Comparison of ENCODE assay signal across 1 cellular context in the genomic region with DNA sequence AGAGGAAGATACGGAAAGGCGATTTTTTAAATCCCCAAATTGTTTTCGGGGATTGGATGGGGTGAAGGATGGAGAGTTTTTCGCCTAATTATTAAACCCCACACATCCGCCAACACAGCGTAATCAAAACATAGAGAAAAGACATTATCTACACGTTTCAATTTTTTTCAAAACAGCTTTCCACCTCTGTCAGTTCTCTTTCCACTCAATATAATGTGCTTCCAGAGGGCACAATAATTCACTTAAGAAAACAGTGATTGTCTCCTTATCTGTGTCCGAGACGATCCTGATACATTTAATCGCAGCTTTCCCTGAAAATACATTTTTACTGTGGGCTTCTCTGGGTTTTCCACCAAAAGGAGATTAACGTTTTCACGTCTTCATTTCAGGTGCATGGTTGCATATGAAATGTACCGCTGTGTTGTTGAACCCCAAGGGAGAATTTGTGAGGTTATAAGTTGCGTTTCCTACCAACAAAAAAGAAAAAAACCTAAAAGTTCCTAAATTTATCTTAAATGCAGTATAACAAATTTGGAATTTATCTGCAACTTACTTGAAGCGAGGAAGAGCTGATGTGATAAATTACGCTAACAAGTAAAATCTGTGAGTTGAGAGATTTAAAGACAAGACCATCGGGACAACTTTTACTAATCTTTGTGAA.
TF ChIP-seq lines count a peak whose summit lies in the region.

No MANE protein-coding gene starts in this region.

TF ChIP-seq in endothelial cell of umbilical vein, 7 proteins besides CTCF, POLR2A, EP300 and RAD21 (continued from another document):
- no peak for TF ChIP-seq MYC (IDR thresholded peaks at IDR 0.05; ENCODE audit: low read depth, low read length)
- TF ChIP-seq, protein P1, sequence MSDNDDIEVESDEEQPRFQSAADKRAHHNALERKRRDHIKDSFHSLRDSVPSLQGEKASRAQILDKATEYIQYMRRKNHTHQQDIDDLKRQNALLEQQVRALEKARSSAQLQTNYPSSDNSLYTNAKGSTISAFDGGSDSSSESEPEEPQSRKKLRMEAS (IDR thresholded peaks at IDR 0.05; ENCODE audit: insufficient read depth, insufficient read length), result no peak
